8 cellular contexts compared by ENCODE assay signal in genomic region chr11:102317768-102318103, GRCh38. TPM values are rescaled to one million over a fixed set of nuclear protein-coding genes. Genes with fewer than 3 reads are reported as not detected.
A peak's percentile ranks its signal among the peaks of the same experiment; 100 is the strongest.
DNase-seq lines count a peak whose midpoint lies in the region; ATAC-seq and TF ChIP-seq lines count a peak whose summit lies in the region.

No MANE protein-coding gene starts in this region.

- no peaks in the 10 kb centered on the region for H3K9me3 ChIP-seq in MG63
- H3K9me3 ChIP-seq in endocrine pancreas (ENCODE audit: control insufficient read depth, low read length) = no peaks in the 10 kb centered on the region

- intact Hi-C loops in CD14-positive monocyte (cut with micrococcal nuclease) = loop anchor here (2.0 kb wide), 2 partner anchors 23 to 29 kb away; partner anchors contain the start of gene BIRC2 (in 1 of the 2)

- H3K36me3 ChIP-seq in MG63 (no peaks in the 10 kb centered on the region), endocrine pancreas (ENCODE audit: control insufficient read depth, insufficient read depth, low read length) (no peaks in the 10 kb centered on the region)

- H3K27me3 Mint-ChIP-seq in CD14-positive monocyte (ENCODE audit: low read depth in 3 of 3) (peaks cover 0 to 2% (median 0%) of the 10 kb centered on the region in 3 donors), nephron (ENCODE audit: low read depth) (peaks cover 4% of the 10 kb centered on the region)

- peak overlapping the region; percentile 63 for H3K4me3 ChIP-seq in MG63
- H3K4me3 ChIP-seq in endocrine pancreas (ENCODE audit: control insufficient read depth, insufficient read depth, low read length) = peak overlapping the region; percentile 67

- peak overlapping the region; percentile 94 to 97 for H3K4me3 Mint-ChIP-seq in CD14-positive monocyte
- peak overlapping the region; percentile 82 to 89 (median 86) for H3K4me3 Mint-ChIP-seq in nephron

- peaks cover 4% of the 10 kb centered on the region for H3K4me1 ChIP-seq in endocrine pancreas (ENCODE audit: control insufficient read depth, insufficient read depth, low read length)

- H3K27ac Mint-ChIP-seq in CD14-positive monocyte (peak overlapping the region; percentile 96 to 100 (median 98)), nephron (peak overlapping the region in 1 of 3 experiments; percentile 45)

- no peak for DNase-seq in CD14-positive monocyte (ENCODE audit: low spot score)
- no peak for DNase-seq in MG63
- no peak for DNase-seq in SHP77 treated with DMSO at 0.1 percent for 48 hours (lab: John Stamatoyannopoulos, UW)
- no peak for DNase-seq in DMS53 (lab: John Stamatoyannopoulos, UW)
- DNase-seq in inferior parietal cortex (ENCODE audit: extremely low spot score) = no peak

- no peaks in the 10 kb centered on the region for H3K27me3 ChIP-seq in MG63
- no peaks in the 10 kb centered on the region for H3K27me3 ChIP-seq in endocrine pancreas (ENCODE audit: control insufficient read depth, insufficient read depth, low read length)

- no peak for TF ChIP-seq CTCF in CD14-positive monocyte (IDR thresholded peaks at IDR 0.05)
- TF ChIP-seq CTCF in nephron (IDR thresholded peaks at IDR 0.05; ENCODE audit: unreplicated experiment in 3 of 3) = no peak

- H3K4me1 Mint-ChIP-seq in CD14-positive monocyte (peaks cover 65% of the 10 kb centered on the region), nephron (peaks cover 34% of the 10 kb centered on the region)

- peaks cover 7 to 20% of the 10 kb centered on the region in 2 donors for H3K36me3 Mint-ChIP-seq in CD14-positive monocyte
- no peaks in the 10 kb centered on the region for H3K36me3 Mint-ChIP-seq in nephron (ENCODE audit: low read depth)

- no peak for ATAC-seq in HG03025 (IDR thresholded peaks at IDR 0.05; ENCODE audit: low FRiP score, unreplicated experiment)

- H3K9me3 Mint-ChIP-seq in CD14-positive monocyte (peaks cover 0 to 2% (median 0%) of the 10 kb centered on the region in 7 donors), nephron (no peaks in the 10 kb centered on the region)

- peak overlapping the region; percentile 17 for H3K9ac ChIP-seq in endocrine pancreas (ENCODE audit: control insufficient read depth, insufficient read depth, low read length)

RNA-seq across cellular contexts. Expression of gene BIRC3, which starts 0.5 kb away (rescaled TPM):
- 1 to 10 TPM; 3.0 to 9.8 TPM for polyA plus RNA-seq in CD14-positive monocyte
- total RNA-seq in MG63 (2014; rRNA removed; shearing (Covaris generic); ENCODE audit: low replicate concordance) = 0.59 and 5.2 TPM in 2 replicates

RNA-seq across cellular contexts. Expression of gene BIRC2, which starts 29.3 kb away (rescaled TPM):
- 10 to 100 TPM; 50.2 to 54.7 TPM for polyA plus RNA-seq in CD14-positive monocyte
- total RNA-seq in MG63 (2014; rRNA removed; shearing (Covaris generic); ENCODE audit: low replicate concordance) = 35.5 and 130 TPM in 2 replicates
